22 cellular contexts compared by ENCODE assay signal in genomic region chr4:167216783-167217182, GRCh38. TPM values are rescaled to one million over a fixed set of nuclear protein-coding genes. Genes with fewer than 3 reads are reported as not detected.
"Had no signal": no experiment of that assay in that cellular context is flagged by ENCODE, and none has a peak within 500 bp of the region (broad histone marks: within the 10 kb centered on the region; RNA-seq: fewer than 3 reads in every experiment).

No MANE protein-coding gene starts in this region.

- DNase-seq: IMR-90, Karpas-422, KG1, MM.1S, NCI-H1092 treated with DMSO at 0.1 percent for 48 hours, NCI-H1436, NCI-H187, NCI-H2029, NCI-H2081 treated with DMSO at 0.1 percent for 48 hours, NCI-H2171, NCI-H226, NCI-H446, NCI-H510A, NCI-H524 treated with DMSO at 0.1 percent for 48 hours, NCI-H774, SHP77, SK-N-SH, SW 1271 had no signal

- H3K9me3 ChIP-seq: SK-N-SH had no signal

- ATAC-seq: HepG2, Panc1 had no signal

- H3K4me2 ChIP-seq: SK-N-SH had no signal

- H3K27ac ChIP-seq: RWPE1 had no signal

- H3K9ac ChIP-seq: SK-N-SH had no signal

RNA-seq across cellular contexts. Expression of gene SPOCK3, which starts 17.5 kb away (rescaled TPM):
- total RNA-seq: HepG2, IMR-90, SK-MEL-5 had no signal
